1 cellular context compared by ENCODE assay signal in genomic region chr4:19752600-19752999, GRCh38.
TF ChIP-seq lines count a peak whose summit lies in the region.

No MANE protein-coding gene starts in this region.

TF ChIP-seq in HEK293, 187 proteins besides CTCF, POLR2A, EP300 and RAD21 (continued from another document):
- TF ChIP-seq ZSCAN4 (tag by site-specific recombination; IDR thresholded peaks at IDR 0.05) (no peak), GLI2 (tag by site-specific recombination; IDR thresholded peaks at IDR 0.05; ENCODE audit: borderline replicate concordance, low read depth) (0 out of 2 replicates have a peak, but pooled peaks have one; percentile 58), ZNF670 (tag by site-specific recombination; IDR thresholded peaks at IDR 0.05; ENCODE audit: low read depth) (no peak), ZNF571 (tag by site-specific recombination; IDR thresholded peaks at IDR 0.05) (no peak), ZNF660 (tag by site-specific recombination; IDR thresholded peaks at IDR 0.05) (no peak), FEZF1 (tag by site-specific recombination; IDR thresholded peaks at IDR 0.05) (peak; percentile 89), ZNF239 (tag by site-specific recombination; IDR thresholded peaks at IDR 0.05) (no peak), ZNF843 (tag by site-specific recombination; IDR thresholded peaks at IDR 0.05) (peak; percentile 94), ZNF513 (tag by site-specific recombination; IDR thresholded peaks at IDR 0.05) (no peak), ZNF768 (tag by site-specific recombination; IDR thresholded peaks at IDR 0.05) (no peak), ZFHX2 (tag by site-specific recombination; conservative IDR thresholded peaks at IDR 0.05) (no peak), ZNF2 (tag by site-specific recombination; IDR thresholded peaks at IDR 0.05) (no peak), PBX3 (CRISPR knock-in tag; IDR thresholded peaks at IDR 0.05) (no peak), ZNF148 (tag by site-specific recombination; IDR thresholded peaks at IDR 0.05; ENCODE audit: borderline replicate concordance) (no peak), ZNF558 (tag by site-specific recombination; IDR thresholded peaks at IDR 0.05) (no peak), ZNF426 (tag by site-specific recombination; IDR thresholded peaks at IDR 0.05) (peak; percentile 6; the same call in 1 of the 2 replicates), ZNF140 (tag by site-specific recombination; IDR thresholded peaks at IDR 0.05) (no peak), ZNF521 (tag by site-specific recombination; IDR thresholded peaks at IDR 0.05) (no peak), MYNN (tag by site-specific recombination; IDR thresholded peaks at IDR 0.05; ENCODE audit: borderline replicate concordance) (no peak), ZNF350 (tag by site-specific recombination; IDR thresholded peaks at IDR 0.05) (no peak), SP3 (tag by site-specific recombination; IDR thresholded peaks at IDR 0.05) (no peak), ZNF623 (tag by site-specific recombination; IDR thresholded peaks at IDR 0.05) (no peak), ZBTB49 (tag by site-specific recombination; IDR thresholded peaks at IDR 0.05; ENCODE audit: low read depth) (no peak), ZNF580 (tag by site-specific recombination; IDR thresholded peaks at IDR 0.05) (no peak), KLF7 (tag by site-specific recombination; IDR thresholded peaks at IDR 0.05; ENCODE audit: borderline replicate concordance) (0 out of 2 replicates have a peak, but pooled peaks have one; percentile 40), ZNF133 (tag by site-specific recombination; IDR thresholded peaks at IDR 0.05) (no peak), ZNF629 (tag by site-specific recombination; IDR thresholded peaks at IDR 0.05) (peak; percentile 38; the same call in 1 of the 2 replicates), ZNF416 (tag by site-specific recombination; IDR thresholded peaks at IDR 0.05) (no peak), ZSCAN18 (tag by site-specific recombination; IDR thresholded peaks at IDR 0.05) (no peak), ZNF48 (tag by site-specific recombination; IDR thresholded peaks at IDR 0.05) (no peak), ZNF362 (tag by site-specific recombination; IDR thresholded peaks at IDR 0.05) (no peak), ZXDB (tag by site-specific recombination; IDR thresholded peaks at IDR 0.05) (peak; percentile 74), ZNF747 (tag by site-specific recombination; IDR thresholded peaks at IDR 0.05) (no peak), TSHZ1 (tag by site-specific recombination; IDR thresholded peaks at IDR 0.05; ENCODE audit: borderline replicate concordance) (no peak), ZNF449 (tag by site-specific recombination; IDR thresholded peaks at IDR 0.05) (no peak), BCL11B (tag by site-specific recombination; IDR thresholded peaks at IDR 0.05; ENCODE audit: low read depth) (no peak), ZBTB48 (tag by site-specific recombination; IDR thresholded peaks at IDR 0.05) (no peak), ZNF677 (tag by site-specific recombination; IDR thresholded peaks at IDR 0.05) (no peak), ZNF529 (tag by site-specific recombination; IDR thresholded peaks at IDR 0.05; ENCODE audit: insufficient replicate concordance) (no peak), ZNF600 (tag by site-specific recombination; IDR thresholded peaks at IDR 0.05) (no peak), ZFP41 (tag by site-specific recombination; IDR thresholded peaks at IDR 0.05; ENCODE audit: borderline replicate concordance) (no peak), ZNF791 (tag by site-specific recombination; IDR thresholded peaks at IDR 0.05) (no peak), HOXA7 (CRISPR knock-in tag; IDR thresholded peaks at IDR 0.05; ENCODE audit: borderline replicate concordance) (no peak), ZNF214 (tag by site-specific recombination; IDR thresholded peaks at IDR 0.05; ENCODE audit: borderline replicate concordance) (no peak), ZNF335 (tag by site-specific recombination; conservative IDR thresholded peaks at IDR 0.05) (no peak), ZSCAN23 (tag by site-specific recombination; IDR thresholded peaks at IDR 0.05) (no peak), WT1 (tag by site-specific recombination; IDR thresholded peaks at IDR 0.05) (peak; percentile 95), ZNF202 (tag by site-specific recombination; IDR thresholded peaks at IDR 0.05; ENCODE audit: borderline replicate concordance) (no peak), ZNF155 (tag by site-specific recombination; IDR thresholded peaks at IDR 0.05) (no peak), OSR2 (tag by site-specific recombination; IDR thresholded peaks at IDR 0.05) (peak; percentile 44; the same call in 1 of the 2 replicates), KLF10 (tag by site-specific recombination; IDR thresholded peaks at IDR 0.05) (no peak), ZNF169 (tag by site-specific recombination; IDR thresholded peaks at IDR 0.05) (no peak), ZNF433 (tag by site-specific recombination; IDR thresholded peaks at IDR 0.05; ENCODE audit: low read depth) (no peak), ZNF311 (tag by site-specific recombination; IDR thresholded peaks at IDR 0.05; ENCODE audit: borderline replicate concordance) (no peak), ZFP37 (tag by site-specific recombination; IDR thresholded peaks at IDR 0.05) (no peak)
